ENCODE assay signal across 13 cellular contexts in genomic region chr19:3336351-3336679, GRCh38. TPM values are rescaled to one million over a fixed set of nuclear protein-coding genes. Genes with fewer than 3 reads are reported as not detected.
DNase-seq lines count a peak whose midpoint lies in the region; ATAC-seq and TF ChIP-seq lines count a peak whose summit lies in the region.
"Had no signal": no experiment of that assay in that cellular context is flagged by ENCODE, and none has a peak within 500 bp of the region (broad histone marks: within the 10 kb centered on the region; RNA-seq: fewer than 3 reads in every experiment).

No MANE protein-coding gene starts in this region.

- TF ChIP-seq CTCF in Peyer's patch (IDR thresholded peaks at IDR 0.05) (no peak), tibial artery (IDR thresholded peaks at IDR 0.05) (no peak), nephron progenitor cell (IDR thresholded peaks at IDR 0.05) (no peak)

- H3K27ac Mint-ChIP-seq in naive thymus-derived CD8-positive, alpha-beta T cell, result peak overlapping the region in 6 of 10 donors; percentile 24 to 82 (median 64)
- no peak overlapping the region for H3K27ac Mint-ChIP-seq in nephron progenitor cell

- H3K27ac ChIP-seq in Peyer's patch, result peak overlapping the region; percentile 61 to 98 (median 86)
- peak overlapping the region; percentile 79 for H3K27ac ChIP-seq in duodenal mucosa (ENCODE audit: low read depth, low read length)
- peak overlapping the region; percentile 88 to 96 for H3K27ac ChIP-seq in tibial artery
- H3K27ac ChIP-seq in Karpas-422 (ENCODE audit: low read length), result no peak overlapping the region
- H3K27ac ChIP-seq: HL-60 had no signal

- H3K36me3 Mint-ChIP-seq in naive thymus-derived CD8-positive, alpha-beta T cell, result no peaks in the 10 kb centered on the region
- H3K36me3 Mint-ChIP-seq in nephron progenitor cell (ENCODE audit: low read depth), result no peaks in the 10 kb centered on the region

- no peak overlapping the region for H3K4me3 ChIP-seq in Peyer's patch
- no peak overlapping the region for H3K4me3 ChIP-seq in duodenal mucosa (ENCODE audit: low read depth in 1 of 2, low read length in 2 of 2)
- no peak overlapping the region for H3K4me3 ChIP-seq in tibial artery
- no peak overlapping the region for H3K4me3 ChIP-seq in Karpas-422 (ENCODE audit: low read length)

- H3K79me2 ChIP-seq in Karpas-422 (ENCODE audit: low read length), result no peaks in the 10 kb centered on the region

- no peak for DNase-seq in Peyer's patch
- DNase-seq in naive thymus-derived CD8-positive, alpha-beta T cell, result no peak
- no peak for DNase-seq in tibial artery
- DNase-seq in activated CD4-positive, alpha-beta T cell treated with anti-CD3 and anti-CD28 coated beads for 48 hours, result no peak
- DNase-seq in Karpas-422, result no peak
- no peak for DNase-seq in nephron progenitor cell
- DNase-seq: activated T-cell treated with anti-CD3 and anti-CD28 coated beads for 4 hours; RPMI8226; stimulated activated CD4-positive, alpha-beta T cell treated with anti-CD3 and anti-CD28 coated beads, Interleukin-4, amount 100 ng/mL, for 1 hour; stimulated activated naive CD8-positive, alpha-beta T cell treated with anti-CD3 and anti-CD28 coated beads, Interleukin-15, Interleukin-2, amounts not matched to agents 100 U/mL and 50 U/mL, for 24 hours had no signal

- no peak overlapping the region for H3K9ac ChIP-seq in duodenal mucosa (ENCODE audit: low read depth in 1 of 2, low read length in 2 of 2)
- H3K9ac ChIP-seq in Karpas-422 (ENCODE audit: low read length), result no peak overlapping the region

- no peaks in the 10 kb centered on the region for H3K36me3 ChIP-seq in Peyer's patch
- no peaks in the 10 kb centered on the region for H3K36me3 ChIP-seq in duodenal mucosa (ENCODE audit: control insufficient read depth in 1 of 2, insufficient read depth in 2 of 2, low read length in 2 of 2)
- H3K36me3 ChIP-seq in tibial artery, result no peaks in the 10 kb centered on the region
- H3K36me3 ChIP-seq in Karpas-422 (ENCODE audit: insufficient read depth, low read length), result no peaks in the 10 kb centered on the region

- H3K4me3 Mint-ChIP-seq in naive thymus-derived CD8-positive, alpha-beta T cell, result no peak overlapping the region
- no peak overlapping the region for H3K4me3 Mint-ChIP-seq in nephron progenitor cell

- H3K4me2 ChIP-seq in Karpas-422 (ENCODE audit: low read depth, low read length, poor library complexity, severe bottlenecking), result no peak overlapping the region

- ATAC-seq in naive thymus-derived CD8-positive, alpha-beta T cell, result no peak
- ATAC-seq in HG02610 (IDR thresholded peaks at IDR 0.05; ENCODE audit: unreplicated experiment), result no peak
- ATAC-seq: stimulated activated naive CD8-positive, alpha-beta T cell treated with anti-CD3 and anti-CD28 coated beads, Interleukin-15, Interleukin-2, amounts not matched to agents 100 U/mL and 50 U/mL, for 24 hours had no signal

- H3K4me1 Mint-ChIP-seq in naive thymus-derived CD8-positive, alpha-beta T cell, result peaks cover 5 to 33% (median 13%) of the 10 kb centered on the region in 4 donors
- H3K4me1 Mint-ChIP-seq in nephron progenitor cell, result peaks cover 5% of the 10 kb centered on the region

- TF ChIP-seq POLR2A in Peyer's patch (IDR thresholded peaks at IDR 0.05), result no peak

- no peak overlapping the region for H2AFZ ChIP-seq in Karpas-422 (ENCODE audit: low read length)

- no peaks in the 10 kb centered on the region for H3K27me3 ChIP-seq in Peyer's patch
- no peaks in the 10 kb centered on the region for H3K27me3 ChIP-seq in duodenal mucosa (ENCODE audit: control insufficient read depth in 1 of 2, insufficient read depth in 2 of 2, low read length in 2 of 2)
- no peaks in the 10 kb centered on the region for H3K27me3 ChIP-seq in tibial artery
- H3K27me3 ChIP-seq in Karpas-422 (ENCODE audit: low read length), result no peaks in the 10 kb centered on the region

- no peaks in the 10 kb centered on the region for H3K9me2 ChIP-seq in Karpas-422 (replicated peaks; ENCODE audit: insufficient read depth, low read length)

- H3K9me3 Mint-ChIP-seq in naive thymus-derived CD8-positive, alpha-beta T cell, result no peaks in the 10 kb centered on the region
- no peaks in the 10 kb centered on the region for H3K9me3 Mint-ChIP-seq in nephron progenitor cell

- H3K4me1 ChIP-seq in Peyer's patch (peaks cover 6 to 35% (median 10%) of the 10 kb centered on the region in 4 donors), duodenal mucosa (ENCODE audit: control insufficient read depth in 1 of 2, insufficient read depth in 2 of 2, low read length in 2 of 2) (peaks cover 30 to 32% of the 10 kb centered on the region in 2 donors), tibial artery (peaks cover 4 to 65% (median 51%) of the 10 kb centered on the region in 4 donors), Karpas-422 (ENCODE audit: low read length) (no peaks in the 10 kb centered on the region)

- intact Hi-C loops in tibial artery (cut with DNase I; ENCODE audit: low total_unique reads), result loop anchor here (2.0 kb wide), 1 partner anchor 32 kb away; no protein-coding TSS in a partner anchor

- no peaks in the 10 kb centered on the region for H3K9me3 ChIP-seq in Peyer's patch
- H3K9me3 ChIP-seq in duodenal mucosa (ENCODE audit: control insufficient read depth in 1 of 2, low read length in 2 of 2), result no peaks in the 10 kb centered on the region
- no peaks in the 10 kb centered on the region for H3K9me3 ChIP-seq in tibial artery
- H3K9me3 ChIP-seq in Karpas-422 (ENCODE audit: low read length), result no peaks in the 10 kb centered on the region

- H4K20me1 ChIP-seq in Karpas-422 (ENCODE audit: insufficient read depth, low read depth, low read length), result no peaks in the 10 kb centered on the region

- POLR2A ChIA-PET in naive thymus-derived CD8-positive, alpha-beta T cell (lab: Charles Lee), result interaction anchor here (1.9 kb wide), 1 partner anchor 98 kb away, joined by 6 read pairs; no protein-coding TSS in a partner anchor

- peaks cover 0 to 3% (median 0%) of the 10 kb centered on the region in 5 donors for H3K27me3 Mint-ChIP-seq in naive thymus-derived CD8-positive, alpha-beta T cell
- H3K27me3 Mint-ChIP-seq in nephron progenitor cell (ENCODE audit: low read depth, poor library complexity), result peaks cover 57% of the 10 kb centered on the region

RNA-seq across cellular contexts. Expression of gene NFIC, which starts 30.1 kb away (rescaled TPM):
- 100 to 1,000 TPM in 1 of 4 donors, 10 to 100 TPM in 3; 34.7 to 191 (median 64.9) TPM for total RNA-seq in Peyer's patch
- 10 to 100 TPM; 30.2 to 34.8 TPM for total RNA-seq in naive thymus-derived CD8-positive, alpha-beta T cell
- 10 to 100 TPM in 2 of 3 donors, 1 to 10 TPM in 1; 5.8 to 15.8 (median 12.1) TPM for polyA plus RNA-seq in naive thymus-derived CD8-positive, alpha-beta T cell
- total RNA-seq in Karpas-422 (2014; rRNA removed; shearing (Covaris generic); ENCODE audit: low replicate concordance), result 0.82 and 4.4 TPM in 2 replicates
